Comparison of ENCODE assay signal across 24 cellular contexts in genomic region chr14:104632781-104633180, GRCh38. TPM values are rescaled to one million over a fixed set of nuclear protein-coding genes. Genes with fewer than 3 reads are reported as not detected.
DNase-seq lines count a peak whose midpoint lies in the region; ATAC-seq, FAIRE-seq and TF ChIP-seq lines count a peak whose summit lies in the region.
"Had no signal": no experiment of that assay in that cellular context is flagged by ENCODE, and none has a peak within 500 bp of the region (broad histone marks: within the 10 kb centered on the region; RNA-seq: fewer than 3 reads in every experiment).

No MANE protein-coding gene starts in this region.

- H3K4me1 ChIP-seq in small intestine (ENCODE audit: control insufficient read depth in 2 of 2, insufficient read depth in 1 of 2, low read depth in 1 of 2, low read length in 1 of 2) (no peaks in the 10 kb centered on the region), gastroesophageal sphincter (no peaks in the 10 kb centered on the region)

- 61 to 76% (median 69%) methylated on average over 9 of the region's 9 CpGs for WGBS in small intestine, 3 donors
- WGBS in gastroesophageal sphincter (ENCODE audit: low coverage in 1 of 2), 2 donors = 33 to 86% methylated on average over 1 to 9 of the region's 9 CpGs

- ATAC-seq in gastroesophageal sphincter = no peak
- ATAC-seq: HCT116 had no signal

- H3K27ac ChIP-seq in angular gyrus (ENCODE audit: low read depth, low read length) = peak overlapping the region; percentile 97
- peak overlapping the region; percentile 95 for H3K27ac ChIP-seq in layer of hippocampus (ENCODE audit: low read depth, low read length)
- H3K27ac ChIP-seq in temporal lobe (ENCODE audit: low read depth, low read length) = peak overlapping the region; percentile 97
- H3K27ac ChIP-seq in small intestine (ENCODE audit: low read depth in 1 of 2, low read length in 1 of 2) = no peak overlapping the region
- H3K27ac ChIP-seq in gastroesophageal sphincter = no peak overlapping the region
- H3K27ac ChIP-seq: SK-N-MC had no signal

- DNase-seq in NCI-H510A treated with DMSO at 0.1 percent for 48 hours (lab: John Stamatoyannopoulos, UW) (peak; percentile 16), NCI-H510A (lab: John Stamatoyannopoulos, UW) (no peak), small intestine (no peak), DMS153 treated with DMSO at 0.1 percent for 48 hours (lab: John Stamatoyannopoulos, UW; ENCODE audit: unreplicated experiment) (no peak)
- DNase-seq: CD4-positive, alpha-beta T cell; GOT3; NCI-H1048; NCI-H1417 treated with DMSO at 0.1 percent for 48 hours; NCI-H2081; NCI-H2227 treated with DMSO at 0.1 percent for 48 hours; NCI-H524 treated with DMSO at 0.1 percent for 48 hours; NCI-H774; SIG-M5 had no signal

- TF ChIP-seq POLR2A in gastroesophageal sphincter (IDR thresholded peaks at IDR 0.05) = no peak

- no peaks in the 10 kb centered on the region for H3K27me3 ChIP-seq in layer of hippocampus (ENCODE audit: control insufficient read depth, insufficient read depth, low read length)
- peaks cover 0 to 4% of the 10 kb centered on the region in 2 donors for H3K27me3 ChIP-seq in small intestine (ENCODE audit: control insufficient read depth in 2 of 2, insufficient read depth in 2 of 2, low read length in 2 of 2)
- peaks cover 51% of the 10 kb centered on the region for H3K27me3 ChIP-seq in gastroesophageal sphincter

- no peaks in the 10 kb centered on the region for H3K36me3 ChIP-seq in small intestine (ENCODE audit: control insufficient read depth in 2 of 2, insufficient read depth in 2 of 2, low read length in 2 of 2)
- H3K36me3 ChIP-seq in gastroesophageal sphincter = no peaks in the 10 kb centered on the region

- no peak overlapping the region for H3K4me3 ChIP-seq in small intestine (ENCODE audit: low read depth in 1 of 2, low read length in 2 of 2)
- H3K4me3 ChIP-seq in gastroesophageal sphincter = no peak overlapping the region
- H3K4me3 ChIP-seq: SK-N-MC had no signal

- TF ChIP-seq CTCF in gastroesophageal sphincter (IDR thresholded peaks at IDR 0.05) = no peak

- H3K9me3 ChIP-seq in small intestine (ENCODE audit: control insufficient read depth, low read depth) (no peaks in the 10 kb centered on the region), gastroesophageal sphincter (peaks cover 0 to 15% (median 0%) of the 10 kb centered on the region in 3 donors)

- FAIRE-seq in small intestine (lab: Jason Lieb, UNC) = no peak
- FAIRE-seq: G401.6, RCC 7860 had no signal

- no peak for TF ChIP-seq EP300 in gastroesophageal sphincter (IDR thresholded peaks at IDR 0.05)

RNA-seq across cellular contexts. Expression of gene TMEM179, which starts 28.2 kb away (rescaled TPM):
- 35.2 TPM for total RNA-seq in temporal lobe
- 10 to 100 TPM in 1 of 3 donors, not detected in 2; 11.2 TPM for polyA plus RNA-seq in small intestine
- 1 to 10 TPM in 1 of 4 donors, under 1 TPM in 3; 0.46 to 1.9 (median 0.72) TPM for total RNA-seq in gastroesophageal sphincter
- total RNA-seq: A172; CD4-positive, alpha-beta T cell; HT-29 had no signal

RNA-seq across cellular contexts. Expression of gene C14orf180, which starts 53.2 kb away (rescaled TPM):
- total RNA-seq in temporal lobe (not detected), gastroesophageal sphincter (under 1 TPM in 2 of 4 donors, not detected in 2; 0.54 to 0.78 TPM)
- 1 to 10 TPM in 1 of 3 donors, not detected in 2; 2.3 TPM for polyA plus RNA-seq in small intestine
- total RNA-seq: A172; CD4-positive, alpha-beta T cell had no signal
- polyA plus RNA-seq: BJ had no signal

RNA-seq across cellular contexts. Expression of gene INF2, which starts 56.6 kb away (rescaled TPM):
- total RNA-seq in temporal lobe (15.0 TPM), gastroesophageal sphincter (100 to 1,000 TPM in 1 of 4 donors, 10 to 100 TPM in 3; 44.6 to 102 (median 64.7) TPM)
- polyA plus RNA-seq in small intestine = 100 to 1,000 TPM in 2 of 3 donors, 10 to 100 TPM in 1; 76.6 to 364 (median 317) TPM

Comparison
In these comparisons a context has a peak if more than half of its experiments do, and no peak if none do; other contexts are left out.
1. H3K27ac ChIP-seq: peak in angular gyrus (single experiment), layer of hippocampus (single experiment) and temporal lobe (single experiment); none in small intestine (0 of 2) and gastroesophageal sphincter (0 of 4).
2. RNA of gene TMEM179, which starts 28.2 kb away (total RNA-seq): 35.2 TPM in temporal lobe (single experiment); 0.46 to 1.9 TPM in gastroesophageal sphincter; every median in the first group is over 10 times any median in the second.